Comparison of ENCODE assay signal across 1 cellular context in genomic region chr11:16605971-16606783, GRCh38.
TF ChIP-seq lines count a peak whose summit lies in the region.

No MANE protein-coding gene starts in this region.

TF ChIP-seq in K562, 482 proteins besides CTCF, POLR2A, EP300 and RAD21 (continued from another document and continues in another):
- 0 out of 2 replicates have a peak, but pooled peaks have one; percentile 11 for TF ChIP-seq PKNOX1 (IDR thresholded peaks at IDR 0.05)
- TF ChIP-seq TBL1XR1 (IDR thresholded peaks at IDR 0.05; ENCODE audit: low read length in 2 of 2) = peak in 1 of 2 experiments; percentile 28; a peak in 1 of 4 replicates
- peak; percentile 90 for TF ChIP-seq ZNF512 (tag; IDR thresholded peaks at IDR 0.05)
- peak; percentile 51; the same call in 1 of the 2 replicates for TF ChIP-seq EP400 (IDR thresholded peaks at IDR 0.05)
- TF ChIP-seq NKRF (IDR thresholded peaks at IDR 0.05; ENCODE audit: borderline replicate concordance) = peak; percentile 53; the same call in 1 of the 2 replicates
- no peak for TF ChIP-seq ZNF507 (tag; conservative IDR thresholded peaks at IDR 0.05)
- no peak for TF ChIP-seq CREB1 (IDR thresholded peaks at IDR 0.05)
- peak; percentile 42; the same call in 1 of the 2 replicates for TF ChIP-seq CREB1 (CRISPR knock-in tag; IDR thresholded peaks at IDR 0.05)
- TF ChIP-seq HMGXB4 (CRISPR knock-in tag; IDR thresholded peaks at IDR 0.05) = no peak
- TF ChIP-seq C11orf30 (IDR thresholded peaks at IDR 0.05; ENCODE audit: low read depth) = no peak
- TF ChIP-seq ZNF398 (CRISPR knock-in tag; IDR thresholded peaks at IDR 0.05) = no peak
- no peak for TF ChIP-seq ZNF639 (CRISPR knock-in tag; conservative IDR thresholded peaks at IDR 0.05 in 1 of 2, IDR thresholded peaks at IDR 0.05 in 1 of 2)
- no peak for TF ChIP-seq ATF1 (CRISPR knock-in tag; IDR thresholded peaks at IDR 0.05)
- peak; percentile 53 for TF ChIP-seq ATF1 (tag; IDR thresholded peaks at IDR 0.05)
- TF ChIP-seq TSHZ1 (CRISPR knock-in tag; IDR thresholded peaks at IDR 0.05) = no peak
- no peak; the same call in 1 of the 2 replicates for TF ChIP-seq KHSRP (IDR thresholded peaks at IDR 0.05)
- no peak for TF ChIP-seq STAT6 (CRISPR knock-in tag; IDR thresholded peaks at IDR 0.05)
- peak; percentile 44; the same call in 1 of the 2 replicates for TF ChIP-seq L3MBTL2 (IDR thresholded peaks at IDR 0.05)
- peak; percentile 41; the same call in 1 of the 2 replicates for TF ChIP-seq HDAC2 (IDR thresholded peaks at IDR 0.05)
- TF ChIP-seq MCM3 (IDR thresholded peaks at IDR 0.05) = no peak
- peak; percentile 91; the same call in 1 of the 2 replicates for TF ChIP-seq ZNF12 (CRISPR knock-in tag; IDR thresholded peaks at IDR 0.05)
- TF ChIP-seq CHD4 (IDR thresholded peaks at IDR 0.05; ENCODE audit: insufficient read depth, insufficient replicate concordance, low read depth, low read length, poor library complexity, severe bottlenecking) = no peak
- no peak for TF ChIP-seq TAF9B (IDR thresholded peaks at IDR 0.05; ENCODE audit: partially characterized antibody)
- TF ChIP-seq PRDM10 (IDR thresholded peaks at IDR 0.05; ENCODE audit: partially characterized antibody) = peak; percentile 75
- TF ChIP-seq HINFP (tag; conservative IDR thresholded peaks at IDR 0.05; ENCODE audit: low read depth) = no peak; the same call in 1 of the 2 replicates
- TF ChIP-seq ZNF280B (CRISPR knock-in tag; IDR thresholded peaks at IDR 0.05) = no peak
- TF ChIP-seq BMI1 (IDR thresholded peaks at IDR 0.05; ENCODE audit: low read length) = no peak
